Comparison of ENCODE assay signal across 8 cellular contexts in the genomic region with DNA sequence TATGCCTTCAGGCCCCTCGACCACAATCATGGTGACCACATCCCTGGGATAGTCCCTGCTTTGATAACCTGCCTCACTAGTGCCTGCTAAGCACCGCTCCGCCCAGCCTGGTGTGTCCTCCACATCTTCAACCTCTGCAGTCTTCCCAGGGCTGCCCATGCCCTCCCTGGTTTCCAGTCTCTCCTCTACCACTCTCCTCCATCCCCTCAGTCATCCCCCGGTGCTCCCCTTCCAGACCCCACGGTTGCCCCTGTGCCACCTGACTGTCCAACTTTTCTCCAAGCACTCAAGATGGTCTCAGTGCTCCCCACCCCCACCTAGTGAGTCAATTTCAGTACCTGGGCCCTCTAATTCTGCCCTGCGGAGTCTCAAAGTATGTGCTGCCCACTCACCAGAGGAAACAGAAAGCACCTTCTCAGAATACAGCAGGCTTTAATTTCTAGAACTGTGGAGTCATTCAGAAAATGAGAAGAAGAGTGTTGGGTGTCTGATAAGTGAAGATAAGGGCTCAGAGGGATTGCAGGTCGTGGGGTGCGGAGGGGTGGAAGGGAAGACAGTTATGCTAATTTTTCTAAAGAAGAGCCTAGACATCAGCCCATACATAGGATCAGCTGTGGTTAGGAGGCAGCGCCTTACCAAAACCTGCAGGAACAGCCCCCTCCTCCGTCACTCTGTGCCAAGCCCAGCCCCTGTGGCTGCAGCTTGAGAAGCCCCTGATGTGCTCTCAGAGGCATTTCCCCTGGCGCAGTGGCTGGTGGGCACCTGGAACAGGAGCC. TPM values are rescaled to one million over a fixed set of nuclear protein-coding genes. Genes with fewer than 3 reads are reported as not detected.
DNase-seq lines count a peak whose midpoint lies in the region; ATAC-seq and TF ChIP-seq lines count a peak whose summit lies in the region.

No MANE protein-coding gene starts in this region.

- peak overlapping the region; percentile 91 to 96 (median 94) for H3K27ac Mint-ChIP-seq in CD4-positive, CD25-positive, alpha-beta regulatory T cell
- peak overlapping the region; percentile 98 for H3K27ac Mint-ChIP-seq in activated naive CD8-positive, alpha-beta T cell treated with anti-CD3 and anti-CD28 coated beads, Interleukin-2, amount 10 ng/mL, durations not matched to agents 7 days and 5 days

- peak in 1 of 3 donors; percentile 95 for DNase-seq in CD4-positive, CD25-positive, alpha-beta regulatory T cell
- peak; percentile 99 for DNase-seq in Jurkat, Clone E6-1 (ENCODE audit: low read depth, low spot score)
- DNase-seq in activated naive CD8-positive, alpha-beta T cell treated with anti-CD3 and anti-CD28 coated beads, Interleukin-2, amount 10 ng/mL, durations not matched to agents 7 days and 5 days, result peak; percentile 77
- DNase-seq in stimulated activated CD8-positive, alpha-beta memory T cell treated with anti-CD3 and anti-CD28 coated beads, Interleukin-7, amount 100 ng/mL, for 48 hours (ENCODE audit: extremely low read depth in 1 of 2, low read depth in 1 of 2), result peak; percentile 61 to 85
- DNase-seq in CD1c-positive myeloid dendritic cell (ENCODE audit: extremely low spot score) (no peak), posterior vena cava (ENCODE audit: low spot score) (no peak), HEK293T (ENCODE audit: extremely low spot score) (no peak)

- POLR2A ChIA-PET in activated naive CD8-positive, alpha-beta T cell treated with anti-CD3 and anti-CD28 coated beads, Interleukin-2, amount 10 ng/mL, durations not matched to agents 7 days and 5 days (lab: Charles Lee), result interaction anchor here (0.5 to 7.2 kb wide), 19 partner anchors 10 to 439 kb away, joined by 3 to 111 read pairs (median 8); a partner anchor contains a TSS
- POLR2A ChIA-PET in HEK293T (lab: Yijun Ruan, JAX), result no interaction called here

- peak overlapping the region; percentile 71 for H3K27ac ChIP-seq in CD4-positive, CD25-positive, alpha-beta regulatory T cell (ENCODE audit: insufficient read depth, low read length, poor library complexity, severe bottlenecking)

- peak overlapping the region; percentile 43 for H3K4me3 ChIP-seq in CD4-positive, CD25-positive, alpha-beta regulatory T cell (ENCODE audit: low read depth, low read length)
- H3K4me3 ChIP-seq in Jurkat, Clone E6-1 (ENCODE audit: low read length), result peak overlapping the region; percentile 58

- peaks cover 77% of the 10 kb centered on the region for H3K4me1 ChIP-seq in CD4-positive, CD25-positive, alpha-beta regulatory T cell (ENCODE audit: control insufficient read depth, insufficient read depth, low read length, poor library complexity, severe bottlenecking)

- no peaks in the 10 kb centered on the region for H3K36me3 Mint-ChIP-seq in CD4-positive, CD25-positive, alpha-beta regulatory T cell
- peaks cover 9% of the 10 kb centered on the region for H3K36me3 Mint-ChIP-seq in activated naive CD8-positive, alpha-beta T cell treated with anti-CD3 and anti-CD28 coated beads, Interleukin-2, amount 10 ng/mL, durations not matched to agents 7 days and 5 days

- H3K27me3 Mint-ChIP-seq in CD4-positive, CD25-positive, alpha-beta regulatory T cell, result no peaks in the 10 kb centered on the region
- no peaks in the 10 kb centered on the region for H3K27me3 Mint-ChIP-seq in activated naive CD8-positive, alpha-beta T cell treated with anti-CD3 and anti-CD28 coated beads, Interleukin-2, amount 10 ng/mL, durations not matched to agents 7 days and 5 days

- peaks cover 30 to 89% (median 60%) of the 10 kb centered on the region in 4 donors for H3K4me1 Mint-ChIP-seq in CD4-positive, CD25-positive, alpha-beta regulatory T cell
- H3K4me1 Mint-ChIP-seq in activated naive CD8-positive, alpha-beta T cell treated with anti-CD3 and anti-CD28 coated beads, Interleukin-2, amount 10 ng/mL, durations not matched to agents 7 days and 5 days, result peaks cover 72% of the 10 kb centered on the region

- no peaks in the 10 kb centered on the region for H3K36me3 ChIP-seq in CD4-positive, CD25-positive, alpha-beta regulatory T cell (ENCODE audit: control insufficient read depth, insufficient read depth, low read length)

- ATAC-seq in CD4-positive, CD25-positive, alpha-beta regulatory T cell (ENCODE audit: low read depth in 2 of 2), result peak; percentile 46 to 50
- peak; percentile 45 for ATAC-seq in GM21381 (IDR thresholded peaks at IDR 0.05; ENCODE audit: unreplicated experiment)
- peak; percentile 74 for ATAC-seq in activated naive CD8-positive, alpha-beta T cell treated with anti-CD3 and anti-CD28 coated beads, Interleukin-2, amount 10 ng/mL, durations not matched to agents 7 days and 5 days (ENCODE audit: low read depth)

- H3K4me3 Mint-ChIP-seq in CD4-positive, CD25-positive, alpha-beta regulatory T cell, result peak overlapping the region; percentile 64 to 84 (median 74)
- peak overlapping the region; percentile 93 for H3K4me3 Mint-ChIP-seq in activated naive CD8-positive, alpha-beta T cell treated with anti-CD3 and anti-CD28 coated beads, Interleukin-2, amount 10 ng/mL, durations not matched to agents 7 days and 5 days

- no peaks in the 10 kb centered on the region for H3K27me3 ChIP-seq in CD4-positive, CD25-positive, alpha-beta regulatory T cell (ENCODE audit: control insufficient read depth, insufficient read depth, low read length)

- CTCF ChIA-PET in HEK293T (lab: Yijun Ruan, JAX), result no interaction called here

- no peaks in the 10 kb centered on the region for H3K9me3 ChIP-seq in CD4-positive, CD25-positive, alpha-beta regulatory T cell (ENCODE audit: control insufficient read depth in 2 of 2, low read length in 2 of 2)

- intact Hi-C loops in posterior vena cava (cut with DNase I), result no loop called here

- peaks cover 0 to 1% (median 0%) of the 10 kb centered on the region in 7 donors for H3K9me3 Mint-ChIP-seq in CD4-positive, CD25-positive, alpha-beta regulatory T cell
- H3K9me3 Mint-ChIP-seq in activated naive CD8-positive, alpha-beta T cell treated with anti-CD3 and anti-CD28 coated beads, Interleukin-2, amount 10 ng/mL, durations not matched to agents 7 days and 5 days, result no peaks in the 10 kb centered on the region

TF ChIP-seq in HEK293T, 16 proteins besides CTCF, POLR2A, EP300 and RAD21:
- TF ChIP-seq FOXM1 (IDR thresholded peaks at IDR 0.05; ENCODE audit: borderline replicate concordance), result no peak
- TF ChIP-seq FOXK2 (IDR thresholded peaks at IDR 0.05), result no peak
- TF ChIP-seq L3MBTL2 (conservative IDR thresholded peaks at IDR 0.05), result no peak
- TF ChIP-seq ARNT (IDR thresholded peaks at IDR 0.05), result no peak
- no peak for TF ChIP-seq SP1 (IDR thresholded peaks at IDR 0.05)
- TF ChIP-seq FOXA1 (IDR thresholded peaks at IDR 0.05), result no peak
- no peak for TF ChIP-seq TARDBP (IDR thresholded peaks at IDR 0.05)
- no peak for TF ChIP-seq ZNF384 (IDR thresholded peaks at IDR 0.05)
- TF ChIP-seq ELF4 (IDR thresholded peaks at IDR 0.05), result no peak
- TF ChIP-seq NFRKB (IDR thresholded peaks at IDR 0.05), result no peak
- TF ChIP-seq SUZ12 (IDR thresholded peaks at IDR 0.05), result no peak
- no peak for TF ChIP-seq HDGF (IDR thresholded peaks at IDR 0.05; ENCODE audit: borderline replicate concordance)
- no peak for TF ChIP-seq CTBP1 (IDR thresholded peaks at IDR 0.05; ENCODE audit: borderline replicate concordance)
- TF ChIP-seq LEF1 (IDR thresholded peaks at IDR 0.05; ENCODE audit: borderline replicate concordance), result no peak
- TF ChIP-seq BHLHE40 (IDR thresholded peaks at IDR 0.05; ENCODE audit: borderline replicate concordance), result no peak
- TF ChIP-seq, protein P1, sequence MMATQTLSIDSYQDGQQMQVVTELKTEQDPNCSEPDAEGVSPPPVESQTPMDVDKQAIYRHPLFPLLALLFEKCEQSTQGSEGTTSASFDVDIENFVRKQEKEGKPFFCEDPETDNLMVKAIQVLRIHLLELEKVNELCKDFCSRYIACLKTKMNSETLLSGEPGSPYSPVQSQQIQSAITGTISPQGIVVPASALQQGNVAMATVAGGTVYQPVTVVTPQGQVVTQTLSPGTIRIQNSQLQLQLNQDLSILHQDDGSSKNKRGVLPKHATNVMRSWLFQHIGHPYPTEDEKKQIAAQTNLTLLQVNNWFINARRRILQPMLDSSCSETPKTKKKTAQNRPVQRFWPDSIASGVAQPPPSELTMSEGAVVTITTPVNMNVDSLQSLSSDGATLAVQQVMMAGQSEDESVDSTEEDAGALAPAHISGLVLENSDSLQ (IDR thresholded peaks at IDR 0.05), result no peak

RNA-seq across cellular contexts. Expression of a gene that starts 53.6 kb away (rescaled TPM):
- total RNA-seq in CD4-positive, CD25-positive, alpha-beta regulatory T cell, result 114 TPM
- 10 to 100 TPM; 64.3 to 88.4 (median 78.3) TPM for polyA plus RNA-seq in CD4-positive, CD25-positive, alpha-beta regulatory T cell
- 40.8 TPM for polyA plus RNA-seq in Jurkat, Clone E6-1 (2012; ENCODE audit: insufficient read depth, insufficient read length)
- 100 to 1,000 TPM; 138 to 143 TPM for total RNA-seq in activated naive CD8-positive, alpha-beta T cell treated with anti-CD3 and anti-CD28 coated beads, Interleukin-2, amount 10 ng/mL, durations not matched to agents 7 days and 5 days
- 10 to 100 TPM; 62.3 to 76.0 TPM for total RNA-seq in posterior vena cava

Comparison
In these comparisons a context has a peak if more than half of its experiments do, and no peak if none do; other contexts are left out.
1. DNase-seq: peak in Jurkat, Clone E6-1 (single experiment), activated naive CD8-positive, alpha-beta T cell treated with anti-CD3 and anti-CD28 coated beads, Interleukin-2, amount 10 ng/mL, durations not matched to agents 7 days and 5 days (single experiment) and stimulated activated CD8-positive, alpha-beta memory T cell treated with anti-CD3 and anti-CD28 coated beads, Interleukin-7, amount 100 ng/mL, for 48 hours (2 of 2); none in CD1c-positive myeloid dendritic cell (single experiment), posterior vena cava (single experiment) and HEK293T (single experiment).
2. Peak in every context shown above with its lines, with median percentiles within 50 percentile points of each other: ATAC-seq.